ENCODE assay signal across 8 cellular contexts in the genomic region with DNA sequence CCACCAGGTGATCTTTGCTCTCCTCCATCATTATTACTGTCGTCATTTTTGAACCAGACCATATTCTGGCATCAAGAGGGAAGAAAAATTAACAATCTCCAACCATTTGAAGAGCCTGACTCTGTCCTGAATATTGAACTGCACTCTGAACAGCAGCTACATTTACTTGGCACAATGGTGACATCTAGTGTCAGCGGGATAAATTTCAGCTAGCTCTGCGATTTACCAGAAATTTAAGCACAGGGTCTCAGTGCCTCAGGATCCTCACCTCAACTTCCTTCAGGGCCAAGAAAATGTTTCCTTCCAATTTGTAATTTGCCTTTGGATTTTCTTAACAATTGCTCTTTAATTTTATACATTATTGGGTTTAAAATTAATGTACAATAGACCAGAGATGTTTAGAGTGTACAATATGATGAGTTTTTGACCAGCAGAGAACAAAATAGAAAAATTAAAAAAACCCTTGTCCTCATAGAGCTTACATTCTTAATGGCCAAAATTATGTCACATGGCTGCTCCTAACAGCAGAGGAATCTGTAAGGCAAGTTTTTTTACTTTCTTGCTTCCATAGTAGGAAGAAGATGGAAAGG. TPM values are rescaled to one million over a fixed set of nuclear protein-coding genes. Genes with fewer than 3 reads are reported as not detected.
A peak's percentile ranks its signal among the peaks of the same experiment; 100 is the strongest.
DNase-seq lines count a peak whose midpoint lies in the region; ATAC-seq and TF ChIP-seq lines count a peak whose summit lies in the region.

No MANE protein-coding gene starts in this region.

- H3K4me1 ChIP-seq in OCI-LY3 (ENCODE audit: low read length) (peaks cover under 1% of the 10 kb centered on the region), prostate gland (replicated peaks) (no peaks in the 10 kb centered on the region)

- no peak for TF ChIP-seq POLR2A in prostate gland (IDR thresholded peaks at IDR 0.05)

- H3K4me3 Mint-ChIP-seq in activated T-cell treated with anti-CD3 and anti-CD28 coated beads, Interleukin-2, amount 50 U/mL, for 72 hours = no peak overlapping the region

- H3K36me3 Mint-ChIP-seq in activated T-cell treated with anti-CD3 and anti-CD28 coated beads, Interleukin-2, amount 50 U/mL, for 72 hours (ENCODE audit: insufficient read depth in 2 of 2) = no peaks in the 10 kb centered on the region

- TF ChIP-seq CTCF in OCI-LY3 (IDR thresholded peaks at IDR 0.05; ENCODE audit: low read depth, low read length) (peak; percentile 83), foreskin fibroblast (IDR thresholded peaks at IDR 0.05; ENCODE audit: low read depth, low read length) (peak; percentile 69), prostate gland (IDR thresholded peaks at IDR 0.05) (peak in 3 of 4 experiments; percentile 51 to 68 (median 55))

- H3K27ac ChIP-seq in OCI-LY3 (ENCODE audit: low read length) (no peak overlapping the region), prostate gland (no peak overlapping the region)

- intact Hi-C loops in prostate gland (cut with DNase I) = loop anchor here (1.0 kb wide), 1 partner anchor 88 kb away; no protein-coding TSS in a partner anchor

- no peaks in the 10 kb centered on the region for H3K36me3 ChIP-seq in OCI-LY3 (replicated peaks; ENCODE audit: low read depth, low read length)
- H3K36me3 ChIP-seq in prostate gland = no peaks in the 10 kb centered on the region

- H3K4me3 ChIP-seq in OCI-LY3 (ENCODE audit: low read length) (no peak overlapping the region), foreskin fibroblast (ENCODE audit: low read depth in 1 of 2, low read length in 2 of 2) (no peak overlapping the region), prostate gland (no peak overlapping the region)

- no peaks in the 10 kb centered on the region for H3K9me3 ChIP-seq in OCI-LY3 (ENCODE audit: insufficient read depth, low read length)
- no peaks in the 10 kb centered on the region for H3K9me3 ChIP-seq in prostate gland

- no peaks in the 10 kb centered on the region for H4K20me1 ChIP-seq in OCI-LY3 (ENCODE audit: insufficient read depth, low read length)

- H3K27me3 ChIP-seq in OCI-LY3 (ENCODE audit: low read depth, low read length) (no peaks in the 10 kb centered on the region), prostate gland (replicated peaks; ENCODE audit: insufficient read depth) (no peaks in the 10 kb centered on the region)

- H3K9ac ChIP-seq in OCI-LY3 (ENCODE audit: low read length) = no peak overlapping the region

- H3K9me3 Mint-ChIP-seq in activated T-cell treated with anti-CD3 and anti-CD28 coated beads, Interleukin-2, amount 50 U/mL, for 72 hours = no peaks in the 10 kb centered on the region

- ATAC-seq in activated T-cell treated with anti-CD3 and anti-CD28 coated beads, Interleukin-2, amount 50 U/mL, for 72 hours (replicated peaks in 1 of 2) = peak; percentile 41 to 56

- no peak overlapping the region for H3K4me2 ChIP-seq in OCI-LY3 (ENCODE audit: low read length)

- H3K4me1 Mint-ChIP-seq in activated T-cell treated with anti-CD3 and anti-CD28 coated beads, Interleukin-2, amount 50 U/mL, for 72 hours (ENCODE audit: low read depth) = no peaks in the 10 kb centered on the region

- no peak overlapping the region for H3K27ac Mint-ChIP-seq in activated T-cell treated with anti-CD3 and anti-CD28 coated beads, Interleukin-2, amount 50 U/mL, for 72 hours

- DNase-seq in DMS79 treated with DMSO at 0.1 percent for 48 hours (lab: John Stamatoyannopoulos, UW) (peak; percentile 0), DMS79 (lab: John Stamatoyannopoulos, UW) (no peak), HK-2 (ENCODE audit: unreplicated experiment) (peak; percentile 34), foreskin fibroblast (peak; percentile 36 to 74), prostate gland (ENCODE audit: low spot score) (peak; percentile 36), NCI-H187 (lab: John Stamatoyannopoulos, UW) (no peak)
- DNase-seq in activated T-cell treated with anti-CD3 and anti-CD28 coated beads, Interleukin-2, amount 50 U/mL, for 72 hours = peak; percentile 38 to 58

- H3K27me3 Mint-ChIP-seq in activated T-cell treated with anti-CD3 and anti-CD28 coated beads, Interleukin-2, amount 50 U/mL, for 72 hours (ENCODE audit: low read depth) = no peaks in the 10 kb centered on the region

- 2% methylated on average over 3 of the region's 3 CpGs for WGBS in prostate gland

- H2AFZ ChIP-seq in OCI-LY3 (ENCODE audit: low read depth, low read length) = no peak overlapping the region

- H3K79me2 ChIP-seq in OCI-LY3 (ENCODE audit: low read length) = no peaks in the 10 kb centered on the region

RNA-seq across cellular contexts. Expression of a gene that starts 10.7 kb away (rescaled TPM):
- 1 to 10 TPM; 4.5 to 4.9 TPM for total RNA-seq in activated T-cell treated with anti-CD3 and anti-CD28 coated beads, Interleukin-2, amount 50 U/mL, for 72 hours
- total RNA-seq in prostate gland = 10 to 100 TPM in 1 of 2 donors, 1 to 10 TPM in 1; 5.3 to 11.5 TPM

RNA-seq across cellular contexts. Expression of a gene that starts 26.4 kb away (rescaled TPM):
- not detected for total RNA-seq in activated T-cell treated with anti-CD3 and anti-CD28 coated beads, Interleukin-2, amount 50 U/mL, for 72 hours
- total RNA-seq in prostate gland = 1 to 10 TPM in 1 of 2 donors, under 1 TPM in 1; 0.18 to 1.2 TPM

RNA-seq across cellular contexts. Expression of a gene that starts 37.8 kb away (rescaled TPM):
- 10 to 100 TPM in 1 of 2 donors, 1 to 10 TPM in 1; 9.7 to 11.9 TPM for total RNA-seq in activated T-cell treated with anti-CD3 and anti-CD28 coated beads, Interleukin-2, amount 50 U/mL, for 72 hours
- total RNA-seq in prostate gland = 1 to 10 TPM; 6.1 to 6.8 TPM

RNA-seq across cellular contexts. Expression of a gene that starts 58.0 kb away (rescaled TPM):
- total RNA-seq in activated T-cell treated with anti-CD3 and anti-CD28 coated beads, Interleukin-2, amount 50 U/mL, for 72 hours = not detected
- total RNA-seq in prostate gland = 1 to 10 TPM in 1 of 2 donors, not detected in 1; 3.9 TPM

Comparison
In these comparisons a context has a peak if more than half of its experiments do, and no peak if none do; other contexts are left out.
1. DNase-seq: peak in DMS79 treated with DMSO at 0.1 percent for 48 hours (single experiment), HK-2 (single experiment), activated T-cell treated with anti-CD3 and anti-CD28 coated beads, Interleukin-2, amount 50 U/mL, for 72 hours (2 of 2), foreskin fibroblast (2 of 2) and prostate gland (single experiment); none in DMS79 (single experiment) and NCI-H187 (0 of 2).
2. Peak in every context shown above with its lines, with median percentiles within 50 percentile points of each other: CTCF ChIP-seq.